1 cellular context compared by ENCODE assay signal in the genomic region with DNA sequence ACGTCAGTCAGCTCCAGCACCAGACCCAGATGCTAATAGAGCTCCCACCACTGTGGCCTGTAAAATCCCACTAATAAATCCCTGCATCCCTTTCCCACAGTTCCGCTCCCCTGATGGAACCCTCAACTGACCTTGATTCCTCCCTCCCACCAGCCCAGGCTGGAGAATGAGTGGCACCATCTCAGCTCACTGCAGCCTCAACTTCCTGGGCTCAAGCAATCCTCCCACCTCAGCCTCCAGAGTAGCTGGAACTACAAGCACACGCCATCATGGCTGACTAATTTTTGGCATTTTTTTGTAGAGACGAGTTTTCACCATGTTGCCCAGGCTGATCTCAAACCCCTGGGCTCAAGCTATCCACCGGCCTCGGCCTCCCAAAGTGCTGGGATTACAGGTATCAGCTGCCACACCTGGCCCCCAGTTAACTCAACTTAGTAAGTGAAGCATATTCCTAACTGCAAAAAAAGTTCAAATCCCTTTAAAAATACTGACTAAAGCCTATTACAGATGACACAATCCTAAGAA.
TF ChIP-seq lines count a peak whose summit lies in the region.

No MANE protein-coding gene starts in this region.

TF ChIP-seq in WTC11, 78 proteins besides CTCF, POLR2A, EP300 and RAD21 (continued from another document):
- TF ChIP-seq IRF2 (CRISPR knock-in tag; IDR thresholded peaks at IDR 0.05; ENCODE audit: borderline replicate concordance, low read depth), result no peak
